In genomic region chr12:119667577-119668314, GRCh38 we compare ENCODE assay signal across 8 cellular contexts.
DNase-seq lines count a peak whose midpoint lies in the region; ATAC-seq and FAIRE-seq lines count a peak whose summit lies in the region.

PRKAB1 (plus strand) TSS chr12:119668133; CDS start chr12:119668245, 112 bp downstream.

- peaks cover 0 to 20% (median 4%) of the 10 kb centered on the region in 11 experiments; a peak in 8 of 22 replicates for H4K20me1 ChIP-seq in BLaER1 treated with 17β-estradiol and CSF1 and Interleukin-3, amounts not matched to agents 10 nM and 100 nM

- H3K9ac ChIP-seq in BLaER1 treated with 17β-estradiol and CSF1 and Interleukin-3, amounts not matched to agents 10 nM and 100 nM, result peak within 1 kb of the TSS; percentile 89 to 95 (median 93)

- ATAC-seq in HG03457 (IDR thresholded peaks at IDR 0.05; ENCODE audit: unreplicated experiment), result peak; percentile 91

- DNase-seq in GM19239 (ENCODE audit: insufficient read length, low spot score) (peak; percentile 88), NCI-H524 (lab: John Stamatoyannopoulos, UW) (peak; percentile 93 to 96)
- peak; percentile 91 to 94 for DNase-seq in activated CD4-positive, alpha-beta T cell treated with anti-CD3 and anti-CD28 coated beads for 4 hours
- DNase-seq in stimulated activated CD4-positive, alpha-beta T cell treated with anti-CD3 and anti-CD28 coated beads, Interleukin-1b, Interleukin-23, amount 100 ng/mL, for 4 hours (ENCODE audit: low read depth in 2 of 2), result peak; percentile 89 to 92

- peak; percentile 91 for FAIRE-seq in GM19239 (lab: Jason Lieb, UNC)

- peak within 1 kb of the TSS; percentile 83 to 97 (median 87) for H3K4me3 ChIP-seq in BLaER1 treated with 17β-estradiol and CSF1 and Interleukin-3, amounts not matched to agents 10 nM and 100 nM

- peak within 1 kb of the TSS; percentile 88 to 96 (median 93) for H3K27ac ChIP-seq in BLaER1 treated with 17β-estradiol and CSF1 and Interleukin-3, amounts not matched to agents 10 nM and 100 nM
- peak within 1 kb of the TSS; percentile 83 for H3K27ac ChIP-seq in cingulate gyrus (ENCODE audit: low read depth, low read length)
- H3K27ac ChIP-seq in layer of hippocampus (ENCODE audit: low read depth, low read length), result peak within 1 kb of the TSS; percentile 88

- H3K9me3 ChIP-seq in BLaER1 treated with 17β-estradiol and CSF1 and Interleukin-3, amounts not matched to agents 10 nM and 100 nM (replicated peaks in 1 of 11), result no peaks in the 10 kb centered on the region

- H3K27me3 ChIP-seq in BLaER1 treated with 17β-estradiol and CSF1 and Interleukin-3, amounts not matched to agents 10 nM and 100 nM, result no peaks in the 10 kb centered on the region
- H3K27me3 ChIP-seq in layer of hippocampus (ENCODE audit: control insufficient read depth, insufficient read depth, low read length), result no peaks in the 10 kb centered on the region

- peaks cover 24 to 34% (median 31%) of the 10 kb centered on the region in 11 experiments for H3K36me3 ChIP-seq in BLaER1 treated with 17β-estradiol and CSF1 and Interleukin-3, amounts not matched to agents 10 nM and 100 nM

- H3K4me1 ChIP-seq in BLaER1 treated with 17β-estradiol and CSF1 and Interleukin-3, amounts not matched to agents 10 nM and 100 nM, result peaks cover 43 to 64% (median 49%) of the 10 kb centered on the region in 10 experiments

- peak within 1 kb of the TSS; percentile 81 to 97 (median 90) for H3K4me2 ChIP-seq in BLaER1 treated with 17β-estradiol and CSF1 and Interleukin-3, amounts not matched to agents 10 nM and 100 nM

Comparison
In these comparisons a context has a peak if more than half of its experiments do, and no peak if none do; other contexts are left out.
1. Peak in every context shown above with its lines: DNase-seq, ATAC-seq, H3K4me3 ChIP-seq and H3K27ac ChIP-seq.